ENCODE assay signal across 1 cellular context in genomic region chr2:202377308-202377736, GRCh38.
TF ChIP-seq lines count a peak whose summit lies in the region.

No MANE protein-coding gene starts in this region.

TF ChIP-seq in GM23338, 12 proteins besides CTCF, POLR2A, EP300 and RAD21 (continued from another document):
- TF ChIP-seq REST (IDR thresholded peaks at IDR 0.05; ENCODE audit: unreplicated experiment) (no peak), ZNF114 (CRISPR knock-in tag; IDR thresholded peaks at IDR 0.05) (no peak), STAT1 (IDR thresholded peaks at IDR 0.05; ENCODE audit: unreplicated experiment) (no peak), EZH2 (IDR thresholded peaks at IDR 0.05; ENCODE audit: low read depth, unreplicated experiment) (no peak), EZH2phosphoT487 (IDR thresholded peaks at IDR 0.05; ENCODE audit: unreplicated experiment) (no peak)
